In genomic region chr3:85508659-85509058, GRCh38 we compare ENCODE assay signal across 20 cellular contexts.
DNase-seq lines count a peak whose midpoint lies in the region; ATAC-seq and TF ChIP-seq lines count a peak whose summit lies in the region.
"Had no signal": no experiment of that assay in that cellular context is flagged by ENCODE, and none has a peak within 500 bp of the region (broad histone marks: within the 10 kb centered on the region; RNA-seq: fewer than 3 reads in every experiment).

No MANE protein-coding gene starts in this region.

- no peaks in the 10 kb centered on the region for H3K4me1 ChIP-seq in GM23338 (ENCODE audit: insufficient read depth)
- no peaks in the 10 kb centered on the region for H3K4me1 ChIP-seq in suprapubic skin
- H3K4me1 ChIP-seq: A549; BLaER1 treated with 17β-estradiol and CSF1 and Interleukin-3, amounts not matched to agents 10 nM and 100 nM had no signal

- H3K27ac Mint-ChIP-seq in GM23338, result peak overlapping the region; percentile 25; the same call in 1 of the 2 replicates
- H3K27ac Mint-ChIP-seq in WTC11, result peak overlapping the region; percentile 8; the same call in 1 of the 2 replicates
- peak overlapping the region; percentile 52 for H3K27ac Mint-ChIP-seq in type B pancreatic cell
- H3K27ac Mint-ChIP-seq: CD14-positive monocyte; CD4-positive, alpha-beta T cell had no signal

- no peaks in the 10 kb centered on the region for H3F3A ChIP-seq in GM23338 (replicated peaks; ENCODE audit: low read depth)

- H2AFZ ChIP-seq in GM23338, result no peak overlapping the region

- no peaks in the 10 kb centered on the region for H3K36me3 ChIP-seq in GM23338 (ENCODE audit: insufficient read depth)
- H3K36me3 ChIP-seq in suprapubic skin, result no peaks in the 10 kb centered on the region
- H3K36me3 ChIP-seq: BE2C; BLaER1 treated with 17β-estradiol and CSF1 and Interleukin-3, amounts not matched to agents 10 nM and 100 nM had no signal

- no peak for TF ChIP-seq EP300 in suprapubic skin (IDR thresholded peaks at IDR 0.05)

- H3K36me3 Mint-ChIP-seq in GM23338 (ENCODE audit: low read depth) (peaks cover 2% of the 10 kb centered on the region; the same call in 1 of the 3 replicates), WTC11 (no peaks in the 10 kb centered on the region), type B pancreatic cell (no peaks in the 10 kb centered on the region)
- H3K36me3 Mint-ChIP-seq: CD14-positive monocyte had no signal

- H3K4me2 ChIP-seq in GM23338, result no peak overlapping the region
- H3K4me2 ChIP-seq: A549; BLaER1 treated with 17β-estradiol and CSF1 and Interleukin-3, amounts not matched to agents 10 nM and 100 nM had no signal

- H4K20me1 ChIP-seq in GM23338 (replicated peaks; ENCODE audit: insufficient read depth), result no peaks in the 10 kb centered on the region
- H4K20me1 ChIP-seq: BLaER1 treated with 17β-estradiol and CSF1 and Interleukin-3, amounts not matched to agents 10 nM and 100 nM had no signal

- H3K4me3 ChIP-seq in GM23338 (no peak overlapping the region), suprapubic skin (no peak overlapping the region)
- H3K4me3 ChIP-seq: A549; BLaER1 treated with 17β-estradiol and CSF1 and Interleukin-3, amounts not matched to agents 10 nM and 100 nM had no signal

- H3K27ac ChIP-seq in GM23338 (ENCODE audit: low read depth) (no peak overlapping the region), suprapubic skin (no peak overlapping the region)
- H3K27ac ChIP-seq: A549; BLaER1 treated with 17β-estradiol and CSF1 and Interleukin-3, amounts not matched to agents 10 nM and 100 nM had no signal

- TF ChIP-seq CTCF in GM23338 (conservative IDR thresholded peaks at IDR 0.05; ENCODE audit: low read depth in 2 of 2) (no peak), WTC11 (IDR thresholded peaks at IDR 0.05) (no peak), type B pancreatic cell (conservative IDR thresholded peaks at IDR 0.05) (no peak), omental fat pad (IDR thresholded peaks at IDR 0.05) (no peak), suprapubic skin (IDR thresholded peaks at IDR 0.05) (no peak)

- CTCF ChIA-PET in WTC11 (lab: Charles Lee), result interaction anchor here (0.8 kb wide), 1 partner anchor 567 kb away, joined by 3 read pairs; no protein-coding TSS in a partner anchor

- no peaks in the 10 kb centered on the region for H3K79me2 ChIP-seq in GM23338 (replicated peaks; ENCODE audit: insufficient read depth)

- H3K27me3 Mint-ChIP-seq in GM23338 (ENCODE audit: insufficient read depth, low read depth, poor library complexity) (peaks cover 2% of the 10 kb centered on the region), WTC11 (ENCODE audit: low read depth) (no peaks in the 10 kb centered on the region), type B pancreatic cell (no peaks in the 10 kb centered on the region)
- H3K27me3 Mint-ChIP-seq: CD4-positive, alpha-beta T cell had no signal

- H3K9me3 Mint-ChIP-seq in GM23338 (no peaks in the 10 kb centered on the region), WTC11 (0 out of 2 replicates have a peak, but pooled peaks cover 4% of the 10 kb centered on the region), type B pancreatic cell (peaks cover 3% of the 10 kb centered on the region)

- no peaks in the 10 kb centered on the region for H3K4me1 Mint-ChIP-seq in GM23338
- peaks cover 5% of the 10 kb centered on the region for H3K4me1 Mint-ChIP-seq in WTC11
- H3K4me1 Mint-ChIP-seq in type B pancreatic cell (ENCODE audit: unreplicated experiment), result peaks cover 4% of the 10 kb centered on the region
- H3K4me1 Mint-ChIP-seq: CD14-positive monocyte had no signal

- POLR2A ChIA-PET in WTC11 (lab: Charles Lee), result no interaction called here

- DNase-seq in GM23338 (ENCODE audit: low spot score) (no peak), NCI-H2227 treated with DMSO at 0.1 percent for 48 hours (lab: John Stamatoyannopoulos, UW) (peak; percentile 9), WTC11 (ENCODE audit: low spot score) (no peak), type B pancreatic cell (ENCODE audit: extremely low spot score, unreplicated experiment) (no peak), amniotic stem cell (lab: John Stamatoyannopoulos, UW) (no peak), omental fat pad (ENCODE audit: low spot score) (no peak), suprapubic skin (ENCODE audit: low spot score in 2 of 2) (no peak)
- DNase-seq: 8988T; ACHN; AML-193; BE2C; Calu3; CD4-positive, alpha-beta T cell; COR-L47; DND-41; H7; HCEC 1CT had no signal

- H3K27me3 ChIP-seq in GM23338 (ENCODE audit: insufficient read depth) (no peaks in the 10 kb centered on the region), suprapubic skin (no peaks in the 10 kb centered on the region)
- H3K27me3 ChIP-seq: BE2C; BLaER1 treated with 17β-estradiol and CSF1 and Interleukin-3, amounts not matched to agents 10 nM and 100 nM had no signal

- H3K9me2 ChIP-seq in GM23338 (ENCODE audit: insufficient read depth), result no peaks in the 10 kb centered on the region

- ATAC-seq in GM23338 (no peak), WTC11 (no peak), omental fat pad (ENCODE audit: low FRiP score) (no peak)
- ATAC-seq: A549 had no signal

- 63% methylated on average over 2 of the region's 2 CpGs for WGBS in suprapubic skin

- no peak overlapping the region for H3K4me3 Mint-ChIP-seq in GM23338
- no peak overlapping the region for H3K4me3 Mint-ChIP-seq in WTC11
- no peak overlapping the region for H3K4me3 Mint-ChIP-seq in type B pancreatic cell
- H3K4me3 Mint-ChIP-seq: CD14-positive monocyte; CD4-positive, alpha-beta T cell had no signal

- no peaks in the 10 kb centered on the region for H3K9me3 ChIP-seq in suprapubic skin
- H3K9me3 ChIP-seq: A549, BE2C had no signal

- no peak for TF ChIP-seq POLR2A in suprapubic skin (IDR thresholded peaks at IDR 0.05)

TF ChIP-seq in GM23338, 12 proteins besides CTCF, POLR2A, EP300 and RAD21 (continues in another document):
- TF ChIP-seq ZNF114 (CRISPR knock-in tag; IDR thresholded peaks at IDR 0.05) (no peak), REST (IDR thresholded peaks at IDR 0.05; ENCODE audit: unreplicated experiment) (no peak), NANOG (IDR thresholded peaks at IDR 0.05; ENCODE audit: borderline replicate concordance) (no peak)

TF ChIP-seq in WTC11, 78 proteins besides CTCF, POLR2A, EP300 and RAD21 (continues in another document):
- no peak for TF ChIP-seq RORB (CRISPR knock-in tag; IDR thresholded peaks at IDR 0.05)
- no peak for TF ChIP-seq NR3C1 (CRISPR knock-in tag; conservative IDR thresholded peaks at IDR 0.05; ENCODE audit: low read depth)
- no peak for TF ChIP-seq ZNF232 (CRISPR knock-in tag; IDR thresholded peaks at IDR 0.05)
- no peak for TF ChIP-seq TCF7 (CRISPR knock-in tag; IDR thresholded peaks at IDR 0.05; ENCODE audit: low read depth)
- no peak for TF ChIP-seq ARID4B (CRISPR knock-in tag; IDR thresholded peaks at IDR 0.05; ENCODE audit: borderline replicate concordance)
- TF ChIP-seq ZNF219 (CRISPR knock-in tag; IDR thresholded peaks at IDR 0.05; ENCODE audit: borderline replicate concordance), result no peak
- no peak for TF ChIP-seq GABPB1 (CRISPR knock-in tag; IDR thresholded peaks at IDR 0.05)
- no peak for TF ChIP-seq HMGXB4 (CRISPR knock-in tag; IDR thresholded peaks at IDR 0.05)
- TF ChIP-seq SMAD3 (CRISPR knock-in tag; IDR thresholded peaks at IDR 0.05; ENCODE audit: borderline replicate concordance), result no peak
